In genomic region chr6:146028250-146028789, GRCh38 we compare ENCODE assay signal across 8 cellular contexts. TPM values are rescaled to one million over a fixed set of nuclear protein-coding genes. Genes with fewer than 3 reads are reported as not detected.
DNase-seq lines count a peak whose midpoint lies in the region; ATAC-seq, FAIRE-seq and TF ChIP-seq lines count a peak whose summit lies in the region.

No MANE protein-coding gene starts in this region.

- H2AFZ ChIP-seq in keratinocyte (ENCODE audit: control insufficient read depth, low read length), result no peak overlapping the region

- H3K9me3 ChIP-seq in RWPE2 (ENCODE audit: severe bottlenecking) (no peaks in the 10 kb centered on the region), keratinocyte (ENCODE audit: control insufficient read depth, low read depth, low read length) (no peaks in the 10 kb centered on the region)
- no peaks in the 10 kb centered on the region for H3K9me3 ChIP-seq in effector memory CD4-positive, alpha-beta T cell (ENCODE audit: control insufficient read depth, low read length)

- H3K9me1 ChIP-seq in keratinocyte (ENCODE audit: control insufficient read depth, extremely low read depth, insufficient read depth, low read length), result no peaks in the 10 kb centered on the region

- peak overlapping the region; percentile 74 for H3K4me2 ChIP-seq in keratinocyte (ENCODE audit: control insufficient read depth, extremely low read depth, insufficient read depth, low read depth, low read length)

- H3K9me3 Mint-ChIP-seq in central memory CD8-positive, alpha-beta T cell, result no peaks in the 10 kb centered on the region

- DNase-seq in GM12865 (ENCODE audit: low read depth) (peak; percentile 37), RWPE2 (ENCODE audit: low spot score) (peak; percentile 61), keratinocyte (ENCODE audit: low read depth, low spot score) (peak; percentile 1), NCI-H2029 treated with DMSO at 0.1 percent for 48 hours (lab: John Stamatoyannopoulos, UW) (no peak)
- DNase-seq in central memory CD8-positive, alpha-beta T cell (ENCODE audit: low spot score in 2 of 2), result no peak
- peak; percentile 38 for DNase-seq in stimulated activated CD4-positive, alpha-beta T cell treated with anti-CD3 and anti-CD28 coated beads, Interleukin-4, amount 100 ng/mL, for 1 hour
- DNase-seq in effector memory CD4-positive, alpha-beta T cell, result no peak

- H3K4me3 Mint-ChIP-seq in central memory CD8-positive, alpha-beta T cell, result no peak overlapping the region

- peak; percentile 76 for ATAC-seq in HG02678 (IDR thresholded peaks at IDR 0.05; ENCODE audit: unreplicated experiment)
- ATAC-seq in RWPE2 (ENCODE audit: low read depth), result peak; percentile 95
- peak; percentile 40 for ATAC-seq in central memory CD8-positive, alpha-beta T cell (replicated peaks; ENCODE audit: extremely low read depth, poor library complexity, severe bottlenecking)

- H3K36me3 Mint-ChIP-seq in central memory CD8-positive, alpha-beta T cell (ENCODE audit: insufficient read depth), result no peaks in the 10 kb centered on the region

- H3K27ac ChIP-seq in RWPE2 (ENCODE audit: poor library complexity, severe bottlenecking) (no peak overlapping the region), keratinocyte (ENCODE audit: control insufficient read depth, insufficient read depth, low read length) (no peak overlapping the region)
- H3K27ac ChIP-seq in effector memory CD4-positive, alpha-beta T cell (ENCODE audit: insufficient read depth, low read length, poor library complexity, severe bottlenecking), result no peak overlapping the region

- H3K4me3 ChIP-seq in GM12865 (ENCODE audit: low read depth, low read length) (no peak overlapping the region), RWPE2 (ENCODE audit: severe bottlenecking) (no peak overlapping the region), keratinocyte (ENCODE audit: control insufficient read depth in 2 of 3, extremely low read depth in 1 of 3, insufficient read depth in 2 of 3, low read depth in 1 of 3, low read length in 3 of 3) (peak overlapping the region in 1 of 3 experiments; percentile 31)
- no peak overlapping the region for H3K4me3 ChIP-seq in effector memory CD4-positive, alpha-beta T cell (ENCODE audit: insufficient read depth, low read depth, low read length, poor library complexity, severe bottlenecking)

- no peak overlapping the region for H3K9ac ChIP-seq in keratinocyte (ENCODE audit: control insufficient read depth, extremely low read depth, insufficient read depth, low read length)

- H4K20me1 ChIP-seq in keratinocyte (ENCODE audit: control insufficient read depth, extremely low read depth, insufficient read depth, low read length), result no peaks in the 10 kb centered on the region

- no peak for TF ChIP-seq CTCF in GM12865 (IDR thresholded peaks at IDR 0.05; ENCODE audit: insufficient read depth, low read depth, low read length, missing control alignments)
- TF ChIP-seq CTCF in RWPE2 (IDR thresholded peaks at IDR 0.05; ENCODE audit: poor library complexity, severe bottlenecking), result no peak
- no peak for TF ChIP-seq CTCF in keratinocyte (optimal IDR thresholded peaks at IDR 0.05 in 1 of 3, IDR thresholded peaks at IDR 0.05 in 1 of 3, conservative IDR thresholded peaks at IDR 0.05 in 1 of 3; ENCODE audit: extremely low read depth in 1 of 3, insufficient read depth in 2 of 3, low read length in 3 of 3)

- dilution Hi-C loops in keratinocyte (cut with MboI; ENCODE audit: extremely low pct_ligation_motif_present, low sequenced_read_pairs), result no loop called here

- H3K4me1 ChIP-seq in RWPE2 (ENCODE audit: insufficient read depth, poor library complexity, severe bottlenecking), result no peaks in the 10 kb centered on the region
- H3K4me1 ChIP-seq in keratinocyte (ENCODE audit: control insufficient read depth, extremely low read depth, insufficient read depth, low read length), result no peaks in the 10 kb centered on the region
- no peaks in the 10 kb centered on the region for H3K4me1 ChIP-seq in effector memory CD4-positive, alpha-beta T cell (ENCODE audit: control insufficient read depth, insufficient read depth, low read length, poor library complexity, severe bottlenecking)

- peaks cover 72% of the 10 kb centered on the region for H3K27me3 Mint-ChIP-seq in central memory CD8-positive, alpha-beta T cell

- no peak for FAIRE-seq in keratinocyte (lab: Jason Lieb, UNC)

- no peaks in the 10 kb centered on the region for H3K79me2 ChIP-seq in keratinocyte (ENCODE audit: control insufficient read depth, insufficient read depth, low read length)

- H3K27me3 ChIP-seq in RWPE2 (ENCODE audit: insufficient read depth, poor library complexity, severe bottlenecking) (peaks cover 61% of the 10 kb centered on the region), keratinocyte (ENCODE audit: control insufficient read depth, extremely low read depth, insufficient read depth, low read length) (peaks cover 30% of the 10 kb centered on the region)
- peaks cover 13% of the 10 kb centered on the region for H3K27me3 ChIP-seq in effector memory CD4-positive, alpha-beta T cell (replicated peaks; ENCODE audit: control insufficient read depth, insufficient read depth, low read length, poor library complexity, severe bottlenecking)

- H3K27ac Mint-ChIP-seq in central memory CD8-positive, alpha-beta T cell (ENCODE audit: low read depth), result no peak overlapping the region

- H3K36me3 ChIP-seq in RWPE2 (ENCODE audit: low read depth) (no peaks in the 10 kb centered on the region), keratinocyte (ENCODE audit: control insufficient read depth in 2 of 2, extremely low read depth in 1 of 2, insufficient read depth in 2 of 2, low read length in 2 of 2) (no peaks in the 10 kb centered on the region)
- no peaks in the 10 kb centered on the region for H3K36me3 ChIP-seq in effector memory CD4-positive, alpha-beta T cell (ENCODE audit: control insufficient read depth, insufficient read depth, low read length)

- H3K4me1 Mint-ChIP-seq in central memory CD8-positive, alpha-beta T cell, result no peaks in the 10 kb centered on the region

RNA-seq across cellular contexts. Expression of gene GRM1, which starts 0.5 kb away (rescaled TPM):
- 0.01 TPM in 1 of 3 replicates, not detected in the others for polyA plus RNA-seq in keratinocyte
- polyA plus RNA-seq in keratinocyte (2011; ENCODE audit: low read depth), result not detected
- polyA plus RNA-seq in keratinocyte (2011; cell fraction: cytosol; rRNA removed), result not detected in 2 replicates
- not detected in 2 replicates for polyA plus RNA-seq in keratinocyte (2011; cell fraction: nucleus; rRNA removed)
- polyA plus RNA-seq in keratinocyte (2012; ENCODE audit: low replicate concordance), result not detected in 2 replicates
- polyA minus RNA-seq in keratinocyte, result 0.13 TPM in 1 of 3 replicates, not detected in the others
- not detected for polyA minus RNA-seq in keratinocyte (2011; cell fraction: cytosol; rRNA and poly(A)+ RNA removed)
- not detected in 2 replicates for polyA minus RNA-seq in keratinocyte (2011; cell fraction: nucleus; rRNA and poly(A)+ RNA removed)

Comparison
In these comparisons a context has a peak if more than half of its experiments do, and no peak if none do; other contexts are left out.
1. DNase-seq: peak in GM12865 (single experiment), RWPE2 (single experiment), keratinocyte (single experiment) and stimulated activated CD4-positive, alpha-beta T cell treated with anti-CD3 and anti-CD28 coated beads, Interleukin-4, amount 100 ng/mL, for 1 hour (single experiment); none in central memory CD8-positive, alpha-beta T cell (0 of 2), effector memory CD4-positive, alpha-beta T cell (0 of 3) and NCI-H2029 treated with DMSO at 0.1 percent for 48 hours (single experiment).
2. ATAC-seq: peak in every context shown above with its lines; median percentile 95 in RWPE2; 76 in HG02678; 40 in central memory CD8-positive, alpha-beta T cell.